In the genomic region with DNA sequence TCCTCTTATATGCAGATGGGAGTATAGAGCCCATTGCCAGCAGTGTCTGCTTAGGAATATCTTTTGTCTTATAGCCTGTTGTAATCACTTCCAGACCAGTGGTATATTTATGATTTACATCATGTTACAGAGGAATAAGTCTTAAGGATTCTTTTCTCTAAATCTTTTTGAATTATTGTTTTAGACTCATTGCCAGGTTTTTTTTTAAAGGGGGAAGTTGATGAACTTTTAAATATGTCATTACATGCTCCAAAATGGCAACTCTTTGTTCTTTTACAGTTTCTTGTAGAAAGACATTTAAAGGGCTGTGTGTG, we compare ENCODE assay signal across 14 cellular contexts. TPM values are rescaled to one million over a fixed set of nuclear protein-coding genes. Genes with fewer than 3 reads are reported as not detected.
DNase-seq lines count a peak whose midpoint lies in the region; ATAC-seq, FAIRE-seq and TF ChIP-seq lines count a peak whose summit lies in the region.
"Had no signal": no experiment of that assay in that cellular context is flagged by ENCODE, and none has a peak within 500 bp of the region (broad histone marks: within the 10 kb centered on the region; RNA-seq: fewer than 3 reads in every experiment).

No MANE protein-coding gene starts in this region.

- H3K4me3 ChIP-seq in A549 (no peak overlapping the region), SK-N-SH (ENCODE audit: low read depth in 2 of 2, low read length in 1 of 2) (peak overlapping the region in 1 of 2 experiments; percentile 21; a peak in 2 of 4 replicates), esophagus squamous epithelium (no peak overlapping the region), muscle layer of colon (ENCODE audit: low read depth in 1 of 2, low read length in 2 of 2) (no peak overlapping the region), Karpas-422 (ENCODE audit: low read length) (no peak overlapping the region)
- H3K4me3 ChIP-seq: adrenal gland had no signal

- no peaks in the 10 kb centered on the region for H3K27me3 Mint-ChIP-seq in immature natural killer cell (ENCODE audit: low read depth in 3 of 3)

- H4K20me1 ChIP-seq in SK-N-SH (ENCODE audit: insufficient read depth) (no peaks in the 10 kb centered on the region), Karpas-422 (ENCODE audit: insufficient read depth, low read depth, low read length) (no peaks in the 10 kb centered on the region)

- H3K4me3 Mint-ChIP-seq in immature natural killer cell: no peak overlapping the region
- H3K4me3 Mint-ChIP-seq: activated CD8-positive, alpha-beta T cell treated with anti-CD3 and anti-CD28 coated beads, Interleukin-2, amount 10 ng/mL, durations not matched to agents 7 days and 5 days; activated T-helper 1 cell treated with anti-CD3 and anti-CD28 coated beads, Interleukin-12 subunit alpha, Interleukin-12 subunit beta, Interleukin-2, Interleukin-4 antibody, amounts not matched to agents 30 ng/mL and 10 ng/mL and 1 ng/mL, durations not matched to agents 14 hours and 24 hours and 36 hours; CD8-positive, alpha-beta T cell had no signal

- H3K4me1 ChIP-seq in A549: peaks cover 26% of the 10 kb centered on the region
- peaks cover 14 to 16% of the 10 kb centered on the region in 2 experiments; a peak in 3 of 4 replicates for H3K4me1 ChIP-seq in SK-N-SH (ENCODE audit: control insufficient read depth in 1 of 2, insufficient read depth in 2 of 2, low read depth in 1 of 2, low read length in 1 of 2)
- peaks cover 0 to 24% (median 21%) of the 10 kb centered on the region in 3 donors for H3K4me1 ChIP-seq in esophagus squamous epithelium
- H3K4me1 ChIP-seq in muscle layer of colon (ENCODE audit: insufficient read depth, low read length): peaks cover 25% of the 10 kb centered on the region
- peaks cover 4% of the 10 kb centered on the region for H3K4me1 ChIP-seq in Karpas-422 (ENCODE audit: low read length)

- H2AFZ ChIP-seq in SK-N-SH (ENCODE audit: low read depth) (peak overlapping the region; percentile 77), Karpas-422 (ENCODE audit: low read length) (no peak overlapping the region)

- H3K36me3 ChIP-seq in SK-N-SH (replicated peaks in 1 of 2; ENCODE audit: control insufficient read depth in 1 of 2, insufficient read depth in 2 of 2, low read length in 1 of 2): no peaks in the 10 kb centered on the region
- H3K36me3 ChIP-seq in esophagus squamous epithelium: no peaks in the 10 kb centered on the region
- H3K36me3 ChIP-seq in muscle layer of colon (ENCODE audit: insufficient read depth, low read length): no peaks in the 10 kb centered on the region
- H3K36me3 ChIP-seq in Karpas-422 (ENCODE audit: insufficient read depth, low read length): no peaks in the 10 kb centered on the region
- H3K36me3 ChIP-seq: adrenal gland had no signal

- CTCF ChIA-PET in A549 (lab: Yijun Ruan, JAX): interaction anchor here (1.9 kb wide), 1 partner anchor 20 kb away, joined by 19 read pairs; no protein-coding TSS in a partner anchor
- CTCF ChIA-PET in SK-N-SH (lab: Yijun Ruan, JAX): interaction anchor here (1.0 to 2.5 kb wide), 4 partner anchors 20 to 1284 kb away, joined by 3 to 24 read pairs (median 3); no protein-coding TSS in a partner anchor

- H3K9me2 ChIP-seq in SK-N-SH (no peaks in the 10 kb centered on the region), Karpas-422 (replicated peaks; ENCODE audit: insufficient read depth, low read length) (no peaks in the 10 kb centered on the region)

- H3K27ac Mint-ChIP-seq in immature natural killer cell: no peak overlapping the region
- H3K27ac Mint-ChIP-seq: activated CD8-positive, alpha-beta T cell treated with anti-CD3 and anti-CD28 coated beads, Interleukin-2, amount 10 ng/mL, durations not matched to agents 7 days and 5 days; activated T-helper 1 cell treated with anti-CD3 and anti-CD28 coated beads, Interleukin-12 subunit alpha, Interleukin-12 subunit beta, Interleukin-2, Interleukin-4 antibody, amounts not matched to agents 30 ng/mL and 10 ng/mL and 1 ng/mL, durations not matched to agents 14 hours and 24 hours and 36 hours; CD8-positive, alpha-beta T cell had no signal

- FAIRE-seq in A549 (lab: Jason Lieb, UNC) (no peak), GM12892 (lab: Jason Lieb, UNC) (no peak)

- no peaks in the 10 kb centered on the region for H3K79me2 ChIP-seq in SK-N-SH (ENCODE audit: insufficient read depth)
- H3K79me2 ChIP-seq in Karpas-422 (ENCODE audit: low read length): no peaks in the 10 kb centered on the region

- H3K36me3 Mint-ChIP-seq in immature natural killer cell: no peaks in the 10 kb centered on the region
- H3K36me3 Mint-ChIP-seq: CD8-positive, alpha-beta T cell had no signal

- peak overlapping the region; percentile 77 to 82 for H3K27ac ChIP-seq in A549
- H3K27ac ChIP-seq in SK-N-SH (ENCODE audit: low read depth in 2 of 2, low read length in 1 of 2): peak overlapping the region; percentile 93 to 97
- peak overlapping the region in 3 of 4 donors; percentile 44 to 72 (median 63) for H3K27ac ChIP-seq in esophagus squamous epithelium
- peak overlapping the region; percentile 57 for H3K27ac ChIP-seq in muscle layer of colon (ENCODE audit: low read depth, low read length)
- H3K27ac ChIP-seq in Karpas-422 (ENCODE audit: low read length): no peak overlapping the region
- H3K27ac ChIP-seq: adrenal gland had no signal

- H3K9ac ChIP-seq in SK-N-SH (peak overlapping the region; percentile 36; the same call in 1 of the 2 replicates), muscle layer of colon (ENCODE audit: low read length) (no peak overlapping the region), Karpas-422 (ENCODE audit: low read length) (no peak overlapping the region)

- intact Hi-C loops in esophagus squamous epithelium (cut with DNase I): no loop called here

- H3K9me3 ChIP-seq in A549: peaks cover 8% of the 10 kb centered on the region; the same call in 1 of the 3 replicates
- H3K9me3 ChIP-seq in SK-N-SH: no peaks in the 10 kb centered on the region
- H3K9me3 ChIP-seq in esophagus squamous epithelium: no peaks in the 10 kb centered on the region
- H3K9me3 ChIP-seq in muscle layer of colon (ENCODE audit: low read length): no peaks in the 10 kb centered on the region
- no peaks in the 10 kb centered on the region for H3K9me3 ChIP-seq in Karpas-422 (ENCODE audit: low read length)
- H3K9me3 ChIP-seq: adrenal gland had no signal

- TF ChIP-seq EP300 in A549 (IDR thresholded peaks at IDR 0.05) (no peak), SK-N-SH (IDR thresholded peaks at IDR 0.05; ENCODE audit: borderline replicate concordance in 1 of 2, low read depth in 1 of 2, low read length in 1 of 2) (no peak)

- H3K4me1 Mint-ChIP-seq in immature natural killer cell: no peaks in the 10 kb centered on the region

- H3K9me3 Mint-ChIP-seq in immature natural killer cell: peaks cover 0 to 1% (median 0%) of the 10 kb centered on the region in 6 donors
- H3K9me3 Mint-ChIP-seq: activated T-helper 1 cell treated with anti-CD3 and anti-CD28 coated beads, Interleukin-12 subunit alpha, Interleukin-12 subunit beta, Interleukin-2, Interleukin-4 antibody, amounts not matched to agents 30 ng/mL and 10 ng/mL and 1 ng/mL, durations not matched to agents 14 hours and 24 hours and 36 hours; CD8-positive, alpha-beta T cell had no signal

- POLR2A ChIA-PET in A549 (lab: Yijun Ruan, JAX): interaction anchor here (1.1 kb wide), 1 partner anchor 8 kb away, joined by 4 read pairs; no protein-coding TSS in a partner anchor
- POLR2A ChIA-PET in SK-N-SH (lab: Yijun Ruan, JAX): interaction anchor here (1.1 kb wide), 1 partner anchor 20 kb away, joined by 3 read pairs; no protein-coding TSS in a partner anchor

- TF ChIP-seq POLR2A in A549 (IDR thresholded peaks at IDR 0.05; ENCODE audit: low read length) (no peak), esophagus squamous epithelium (IDR thresholded peaks at IDR 0.05) (no peak), GM12892 (IDR thresholded peaks at IDR 0.05; ENCODE audit: low read depth, low read length) (no peak)

- ATAC-seq in A549: peak in 1 of 2 experiments; percentile 31; a peak in 1 of 6 replicates
- ATAC-seq in GM19324 (IDR thresholded peaks at IDR 0.05; ENCODE audit: low FRiP score, unreplicated experiment): no peak
- ATAC-seq: activated CD8-positive, alpha-beta T cell treated with anti-CD3 and anti-CD28 coated beads, Interleukin-2, amount 10 ng/mL, durations not matched to agents 7 days and 5 days; CD8-positive, alpha-beta T cell had no signal

- TF ChIP-seq CTCF in A549 (IDR thresholded peaks at IDR 0.05) (no peak), SK-N-SH (IDR thresholded peaks at IDR 0.05) (no peak), esophagus squamous epithelium (IDR thresholded peaks at IDR 0.05) (no peak)

- DNase-seq in A549 (ENCODE audit: low read depth in 1 of 2, low spot score in 1 of 2): no peak
- no peak for DNase-seq in SK-N-SH
- no peak for DNase-seq in esophagus squamous epithelium (lab: John Stamatoyannopoulos, UW)
- DNase-seq in Karpas-422: no peak
- no peak for DNase-seq in GM12892 (ENCODE audit: insufficient read length)
- no peak for DNase-seq in immature natural killer cell
- DNase-seq: activated CD8-positive, alpha-beta T cell treated with anti-CD3 and anti-CD28 coated beads, Interleukin-2, amount 10 ng/mL, durations not matched to agents 7 days and 5 days; CD8-positive, alpha-beta T cell; cortex of kidney; posterior cingulate gyrus had no signal

- TF ChIP-seq RAD21 in A549 (conservative IDR thresholded peaks at IDR 0.05 in 1 of 2, IDR thresholded peaks at IDR 0.05 in 1 of 2): no peak
- no peak for TF ChIP-seq RAD21 in SK-N-SH (IDR thresholded peaks at IDR 0.05; ENCODE audit: low read length)

- peaks cover 26% of the 10 kb centered on the region for H3F3A ChIP-seq in SK-N-SH (replicated peaks; ENCODE audit: insufficient read depth)

- H3K27me3 ChIP-seq in SK-N-SH (ENCODE audit: insufficient read depth): no peaks in the 10 kb centered on the region
- no peaks in the 10 kb centered on the region for H3K27me3 ChIP-seq in esophagus squamous epithelium
- H3K27me3 ChIP-seq in muscle layer of colon (ENCODE audit: control insufficient read depth in 1 of 2, insufficient read depth in 2 of 2, low read length in 2 of 2): no peaks in the 10 kb centered on the region
- H3K27me3 ChIP-seq in Karpas-422 (ENCODE audit: low read length): no peaks in the 10 kb centered on the region
- H3K27me3 ChIP-seq: adrenal gland had no signal

- H3K4me2 ChIP-seq in A549 (peak overlapping the region; percentile 78), SK-N-SH (peak overlapping the region; percentile 75), Karpas-422 (ENCODE audit: low read depth, low read length, poor library complexity, severe bottlenecking) (no peak overlapping the region)

RNA-seq across cellular contexts. Expression of a gene that starts 59.3 kb away (rescaled TPM):
- polyA plus RNA-seq in A549 (2011; rRNA removed) (21.7 and 27.1 TPM in 2 replicates), A549 (2017; fragmentation: RNase III; extraction: RNeasy Plus Mini Kit Qiagen cat#74134 plus additional on column Dnase treatment) (10.7 to 13.2 TPM (median 12.0 TPM) in 3 replicates), SK-N-SH (2012; rRNA removed) (8.1 and 9.2 TPM in 2 replicates), immature natural killer cell (not detected)
- 7.4 and 8.2 TPM in 2 replicates for polyA plus RNA-seq in A549 (2012; cell fraction: cytosol; rRNA removed)
- 7.4 and 11.4 TPM in 2 replicates for polyA plus RNA-seq in A549 (2012; cell fraction: nucleus; rRNA removed)
- 59.3 and 63.6 TPM in 2 replicates for polyA minus RNA-seq in A549 (2011; rRNA and poly(A)+ RNA removed)
- polyA plus RNA-seq in SK-N-SH (2012; cell fraction: cytosol; rRNA removed): 9.4 TPM in 2 replicates
- 12.0 and 18.7 TPM in 2 replicates for polyA plus RNA-seq in SK-N-SH (2012; cell fraction: nucleus; rRNA removed)
- total RNA-seq in esophagus squamous epithelium: 10 to 100 TPM; 16.8 to 38.1 (median 23.0) TPM
- total RNA-seq in Karpas-422 (2014; rRNA removed; shearing (Covaris generic); ENCODE audit: low replicate concordance): 1.0 and 3.6 TPM in 2 replicates
- polyA plus RNA-seq in GM12892 (2012; ENCODE audit: missing spikeins): not detected
- total RNA-seq: activated CD8-positive, alpha-beta T cell treated with anti-CD3 and anti-CD28 coated beads, Interleukin-2, amount 10 ng/mL, durations not matched to agents 7 days and 5 days; activated T-helper 1 cell treated with anti-CD3 and anti-CD28 coated beads, Interleukin-12 subunit alpha, Interleukin-12 subunit beta, Interleukin-2, Interleukin-4 antibody, amounts not matched to agents 30 ng/mL and 10 ng/mL and 1 ng/mL, durations not matched to agents 14 hours and 24 hours and 36 hours; CD8-positive, alpha-beta T cell had no signal

Comparison
In these comparisons a context has a peak if more than half of its experiments do, and no peak if none do; other contexts are left out.
1. RNA of a gene that starts 59.3 kb away (polyA plus RNA-seq): 7.4 to 27.1 TPM in A549 and 8.1 to 18.7 TPM in SK-N-SH; not detected in immature natural killer cell; every median in the first group is over 4 times any median in the second.